Comparison of ENCODE assay signal across 15 cellular contexts in genomic region chr11:75969626-75970308, GRCh38.
DNase-seq lines count a peak whose midpoint lies in the region; ATAC-seq and TF ChIP-seq lines count a peak whose summit lies in the region.
"Had no signal": no experiment of that assay in that cellular context is flagged by ENCODE, and none has a peak within 500 bp of the region (broad histone marks: within the 10 kb centered on the region; RNA-seq: fewer than 3 reads in every experiment).

No MANE protein-coding gene starts in this region.

- peaks cover 15% of the 10 kb centered on the region for H3K36me3 Mint-ChIP-seq in activated T-helper 17 cell treated with anti-CD3 and anti-CD28 coated beads, Interleukin-2, amount 50 U/mL, for 72 hours (ENCODE audit: low read depth)

- TF ChIP-seq POLR2A in Peyer's patch (IDR thresholded peaks at IDR 0.05), result no peak

- TF ChIP-seq CTCF in foreskin fibroblast (IDR thresholded peaks at IDR 0.05; ENCODE audit: low read depth, low read length) (no peak), Peyer's patch (IDR thresholded peaks at IDR 0.05) (no peak)

- DNase-seq in AG08395 (ENCODE audit: low spot score) (peak; percentile 64), HCEC 1CT (peak; percentile 89), foreskin fibroblast (peak; percentile 92 to 95), NCI-H510A (lab: John Stamatoyannopoulos, UW) (no peak), midbrain (lab: John Stamatoyannopoulos, UW) (no peak), Peyer's patch (no peak), NCI-H1930 (lab: John Stamatoyannopoulos, UW) (no peak)
- DNase-seq: ACHN; activated effector memory CD4-positive, alpha-beta T cell treated with Interleukin-2 at 50 U/mL for 16 hours; aorta; esophagus squamous epithelium; KG1; NCI-H1417 treated with DMSO at 0.1 percent for 48 hours; nephron progenitor cell had no signal

- H3K4me1 ChIP-seq in Peyer's patch, result no peaks in the 10 kb centered on the region

- H3K27ac ChIP-seq in Peyer's patch, result no peak overlapping the region
- H3K27ac ChIP-seq: esophagus squamous epithelium had no signal

- no peak for ATAC-seq in activated T-helper 17 cell treated with anti-CD3 and anti-CD28 coated beads, Interleukin-2, amount 50 U/mL, for 72 hours (replicated peaks)

- no peaks in the 10 kb centered on the region for H3K9me3 Mint-ChIP-seq in activated T-helper 17 cell treated with anti-CD3 and anti-CD28 coated beads, Interleukin-2, amount 50 U/mL, for 72 hours

- H3K27ac Mint-ChIP-seq in activated T-helper 17 cell treated with anti-CD3 and anti-CD28 coated beads, Interleukin-2, amount 50 U/mL, for 72 hours, result peak overlapping the region; percentile 8
- H3K27ac Mint-ChIP-seq: nephron progenitor cell had no signal

- H3K4me1 Mint-ChIP-seq in activated T-helper 17 cell treated with anti-CD3 and anti-CD28 coated beads, Interleukin-2, amount 50 U/mL, for 72 hours, result peaks cover 14% of the 10 kb centered on the region

- no peaks in the 10 kb centered on the region for H3K27me3 Mint-ChIP-seq in activated T-helper 17 cell treated with anti-CD3 and anti-CD28 coated beads, Interleukin-2, amount 50 U/mL, for 72 hours

- H3K4me3 ChIP-seq in foreskin fibroblast (ENCODE audit: low read depth in 1 of 2, low read length in 2 of 2), result no peak overlapping the region
- no peak overlapping the region for H3K4me3 ChIP-seq in Peyer's patch
- H3K4me3 ChIP-seq: esophagus squamous epithelium had no signal

- no peaks in the 10 kb centered on the region for H3K9me3 ChIP-seq in Peyer's patch
- H3K9me3 ChIP-seq: esophagus squamous epithelium had no signal

- no peak overlapping the region for H3K4me3 Mint-ChIP-seq in activated T-helper 17 cell treated with anti-CD3 and anti-CD28 coated beads, Interleukin-2, amount 50 U/mL, for 72 hours
- H3K4me3 Mint-ChIP-seq: nephron progenitor cell had no signal

- no peaks in the 10 kb centered on the region for H3K36me3 ChIP-seq in Peyer's patch
- H3K36me3 ChIP-seq: esophagus squamous epithelium had no signal

- H3K27me3 ChIP-seq in Peyer's patch, result no peaks in the 10 kb centered on the region
- H3K27me3 ChIP-seq: esophagus squamous epithelium had no signal

Comparison
In these comparisons a context has a peak if more than half of its experiments do, and no peak if none do; other contexts are left out.
1. DNase-seq: peak in AG08395 (single experiment), HCEC 1CT (single experiment) and foreskin fibroblast (2 of 2); none in NCI-H510A (single experiment), midbrain (single experiment), Peyer's patch (0 of 3) and NCI-H1930 (0 of 2).